In genomic region chrX:139134316-139134715, GRCh38 we compare ENCODE assay signal across 7 cellular contexts.
"Had no signal": no experiment of that assay in that cellular context is flagged by ENCODE, and none has a peak within 500 bp of the region (broad histone marks: within the 10 kb centered on the region; RNA-seq: fewer than 3 reads in every experiment).

No MANE protein-coding gene starts in this region.

- H3K9ac ChIP-seq: KMS-11 had no signal

- ATAC-seq: HepG2 had no signal

- DNase-seq: IMR-90, KBM-7, KG1 had no signal

- H3K27ac ChIP-seq: HL-60, KMS-11 had no signal

- H3K4me2 ChIP-seq: KMS-11 had no signal

- FAIRE-seq: HepG2, HTR-8/SVneo had no signal
